16 cellular contexts compared by ENCODE assay signal in the genomic region with DNA sequence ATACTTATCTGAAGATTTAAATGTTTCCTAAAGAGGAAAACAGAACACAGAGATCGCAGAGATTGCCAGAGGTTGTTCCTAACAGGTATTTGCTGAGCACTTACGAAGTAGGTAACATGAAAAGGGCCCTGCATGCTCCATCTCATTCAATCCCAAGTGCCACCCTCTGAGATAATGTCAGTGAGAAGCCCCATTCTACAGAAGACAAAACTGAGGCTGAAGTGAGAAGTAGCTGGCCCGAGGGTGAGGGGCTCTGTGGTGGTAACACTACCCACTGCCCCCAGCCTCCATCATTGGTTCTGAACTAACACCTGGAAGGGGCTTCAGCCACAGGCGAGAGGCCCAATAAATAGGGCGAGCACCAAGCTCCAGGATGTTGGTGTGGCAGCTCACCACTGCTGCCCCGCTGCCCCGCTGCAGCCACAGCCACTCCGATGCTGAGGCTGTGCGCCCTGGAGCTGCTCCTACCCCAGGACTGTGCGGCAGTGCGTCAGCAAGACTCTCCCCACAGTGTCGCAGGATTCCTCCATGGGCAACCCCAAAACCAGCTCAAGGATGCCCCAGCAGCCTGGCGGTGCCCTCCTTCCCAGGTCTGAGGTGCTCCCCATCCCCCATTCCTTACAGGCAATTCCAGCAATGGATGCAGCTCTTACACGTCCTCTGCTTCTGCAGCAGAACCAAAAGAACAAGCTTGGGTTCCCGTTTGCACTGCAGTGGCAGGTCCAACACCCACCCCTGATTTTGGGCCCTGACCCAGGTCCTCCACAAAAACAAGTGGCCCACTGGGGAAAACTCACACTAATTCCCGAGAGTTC. TPM values are rescaled to one million over a fixed set of nuclear protein-coding genes. Genes with fewer than 3 reads are reported as not detected.
DNase-seq lines count a peak whose midpoint lies in the region; FAIRE-seq and TF ChIP-seq lines count a peak whose summit lies in the region.
"Had no signal": no experiment of that assay in that cellular context is flagged by ENCODE, and none has a peak within 500 bp of the region (broad histone marks: within the 10 kb centered on the region; RNA-seq: fewer than 3 reads in every experiment).

No MANE protein-coding gene starts in this region.

- intact Hi-C loops in spleen (cut with DNase I; ENCODE audit: low total_unique reads) = no loop called here

- in situ Hi-C loops in HAP-1 (cut with MboI; ENCODE audit: low sequenced_read_pairs) = no loop called here

- H3K27me3 ChIP-seq in H7 (ENCODE audit: control insufficient read depth, insufficient read depth, low read length) = no peaks in the 10 kb centered on the region
- no peaks in the 10 kb centered on the region for H3K27me3 ChIP-seq in neuronal stem cell (ENCODE audit: control insufficient read depth in 3 of 3, insufficient read depth in 3 of 3, low read depth in 1 of 3, low read length in 3 of 3)
- no peaks in the 10 kb centered on the region for H3K27me3 ChIP-seq in spleen (replicated peaks in 1 of 7)
- H3K27me3 ChIP-seq in HAP-1 (ENCODE audit: low read depth) = no peaks in the 10 kb centered on the region
- no peaks in the 10 kb centered on the region for H3K27me3 ChIP-seq in small intestine (ENCODE audit: control insufficient read depth in 2 of 2, insufficient read depth in 2 of 2, low read length in 2 of 2)
- H3K27me3 ChIP-seq: BLaER1 had no signal

- no peak overlapping the region for H2AFZ ChIP-seq in neuronal stem cell (ENCODE audit: low read length)
- H2AFZ ChIP-seq: GM23248 had no signal

- H3K4me3 ChIP-seq in H7 (ENCODE audit: insufficient read depth, low read depth, low read length) = no peak overlapping the region
- H3K4me3 ChIP-seq in neuronal stem cell (ENCODE audit: low read length in 2 of 2) = peak overlapping the region in 1 of 2 donors; percentile 59
- no peak overlapping the region for H3K4me3 ChIP-seq in spleen
- H3K4me3 ChIP-seq in HAP-1 = no peak overlapping the region
- H3K4me3 ChIP-seq in small intestine (ENCODE audit: low read depth in 1 of 2, low read length in 2 of 2) = no peak overlapping the region
- H3K4me3 ChIP-seq: BLaER1, GM23248 had no signal

- peak overlapping the region; percentile 4 for H3K23ac ChIP-seq in neuronal stem cell (ENCODE audit: low read depth, low read length, poor library complexity)

- H3K4me1 ChIP-seq in neuronal stem cell (ENCODE audit: control insufficient read depth in 2 of 2, insufficient read depth in 1 of 2, low read depth in 1 of 2, low read length in 2 of 2) = no peaks in the 10 kb centered on the region
- peaks cover 0 to 37% (median 15%) of the 10 kb centered on the region in 6 donors for H3K4me1 ChIP-seq in spleen
- no peaks in the 10 kb centered on the region for H3K4me1 ChIP-seq in HAP-1
- no peaks in the 10 kb centered on the region for H3K4me1 ChIP-seq in small intestine (ENCODE audit: control insufficient read depth in 2 of 2, insufficient read depth in 1 of 2, low read depth in 1 of 2, low read length in 1 of 2)

- H3K36me3 ChIP-seq in H7 (replicated peaks; ENCODE audit: control insufficient read depth, insufficient read depth, low read length) = peaks cover 49% of the 10 kb centered on the region
- peaks cover 60 to 98% of the 10 kb centered on the region in 2 donors for H3K36me3 ChIP-seq in neuronal stem cell (replicated peaks in 1 of 2; ENCODE audit: control insufficient read depth in 2 of 2, insufficient read depth in 2 of 2, low read length in 2 of 2)
- peaks cover 4 to 100% (median 100%) of the 10 kb centered on the region in 6 donors for H3K36me3 ChIP-seq in spleen
- peaks cover 88% of the 10 kb centered on the region for H3K36me3 ChIP-seq in HAP-1 (replicated peaks)
- peaks cover 24 to 58% of the 10 kb centered on the region in 2 donors for H3K36me3 ChIP-seq in small intestine (ENCODE audit: control insufficient read depth in 2 of 2, insufficient read depth in 2 of 2, low read length in 2 of 2)

- H4K91ac ChIP-seq in neuronal stem cell (ENCODE audit: low read depth, low read length, poor library complexity) = no peak overlapping the region

- H3K27ac Mint-ChIP-seq in chondrocyte (ENCODE audit: unreplicated experiment) = no peak overlapping the region
- H3K27ac Mint-ChIP-seq: CD8-positive, alpha-beta T cell had no signal

- no peak overlapping the region for H4K8ac ChIP-seq in neuronal stem cell (ENCODE audit: low read depth, low read length)

- no peak for FAIRE-seq in small intestine (lab: Jason Lieb, UNC)
- FAIRE-seq: G401.6, GM12891 had no signal

- TF ChIP-seq CTCF in chondrocyte (IDR thresholded peaks at IDR 0.05) = no peak
- TF ChIP-seq CTCF in spleen (IDR thresholded peaks at IDR 0.05 in 8 of 11, conservative IDR thresholded peaks at IDR 0.05 in 3 of 11) = no peak

- TF ChIP-seq POLR2A in spleen (IDR thresholded peaks at IDR 0.05) = no peak

- peaks cover 5% of the 10 kb centered on the region for H3K79me1 ChIP-seq in neuronal stem cell (ENCODE audit: low read depth, low read length)

- H2BK5ac ChIP-seq in neuronal stem cell (ENCODE audit: low read length) = no peak overlapping the region

- WGBS in neuronal stem cell (ENCODE audit: extremely low coverage in 2 of 2, insufficient read length in 2 of 2, insufficient replicate concordance in 1 of 2), 2 donors = no CpG with 5 or more reads among the region's 16 CpGs
- 93 to 96% (median 95%) methylated on average over 9 to 16 of the region's 16 CpGs for WGBS in spleen, 5 donors
- WGBS in small intestine, 3 donors = 95 to 96% (median 95%) methylated on average over 16 of the region's 16 CpGs

- no peak overlapping the region for H3K4me2 ChIP-seq in neuronal stem cell (ENCODE audit: insufficient read depth, low read length, poor library complexity, severe bottlenecking)

- no peak overlapping the region for H3K14ac ChIP-seq in neuronal stem cell (ENCODE audit: low read length)

- no peak overlapping the region for H2BK15ac ChIP-seq in neuronal stem cell (ENCODE audit: low read length)

- no peak overlapping the region for H3K18ac ChIP-seq in neuronal stem cell (ENCODE audit: low read length)

- H3K9ac ChIP-seq in neuronal stem cell (ENCODE audit: low read depth, low read length, poor library complexity) = no peak overlapping the region
- H3K9ac ChIP-seq: BLaER1, GM23248 had no signal

- H3K9me3 ChIP-seq in neuronal stem cell (replicated peaks in 1 of 2; ENCODE audit: control insufficient read depth in 2 of 2, insufficient read depth in 1 of 2, low read depth in 1 of 2, low read length in 2 of 2) (no peaks in the 10 kb centered on the region), spleen (no peaks in the 10 kb centered on the region), HAP-1 (no peaks in the 10 kb centered on the region), small intestine (ENCODE audit: control insufficient read depth, low read depth) (no peaks in the 10 kb centered on the region)
- H3K9me3 ChIP-seq: BLaER1 had no signal

- H2AK5ac ChIP-seq in neuronal stem cell (ENCODE audit: low read depth, low read length) = no peak overlapping the region

- H3K4me3 Mint-ChIP-seq in chondrocyte (ENCODE audit: unreplicated experiment) = no peak overlapping the region
- H3K4me3 Mint-ChIP-seq: CD8-positive, alpha-beta T cell had no signal

- no peak overlapping the region for H2BK12ac ChIP-seq in neuronal stem cell (ENCODE audit: low read length)

- H3K36me3 Mint-ChIP-seq in chondrocyte (ENCODE audit: low read depth) = peaks cover 57% of the 10 kb centered on the region

- H3K4ac ChIP-seq in neuronal stem cell (ENCODE audit: low read length) = no peak overlapping the region

- no peak overlapping the region for H2BK120ac ChIP-seq in neuronal stem cell (ENCODE audit: low read depth, low read length)

- H3K27me3 Mint-ChIP-seq in chondrocyte (ENCODE audit: low read depth) = no peaks in the 10 kb centered on the region

- no peaks in the 10 kb centered on the region for H3K9me3 Mint-ChIP-seq in chondrocyte (ENCODE audit: low read depth)
- H3K9me3 Mint-ChIP-seq: CD8-positive, alpha-beta T cell had no signal

- DNase-seq in H7 (peak; percentile 33), chondrocyte (ENCODE audit: low spot score) (peak; percentile 69), neuronal stem cell (ENCODE audit: low spot score) (no peak), spleen (peak; percentile 48), HAP-1 (ENCODE audit: low spot score in 2 of 2) (no peak), mucosa of gallbladder (ENCODE audit: low spot score) (no peak), small intestine (no peak)
- DNase-seq: 8988T; CD8-positive, alpha-beta T cell; COR-L47; DMS 273 treated with DMSO at 0.1 percent for 48 hours; DMS53; GM23248 had no signal

- H3K4me1 Mint-ChIP-seq in chondrocyte (ENCODE audit: low read depth) = peaks cover under 1% of the 10 kb centered on the region

- H3K27ac ChIP-seq in neuronal stem cell (replicated peaks; ENCODE audit: low read length) (no peak overlapping the region), spleen (no peak overlapping the region), small intestine (ENCODE audit: low read depth in 1 of 2, low read length in 1 of 2) (no peak overlapping the region)
- H3K27ac ChIP-seq: GM23248 had no signal

RNA-seq across cellular contexts. Expression of a gene that starts 10.3 kb away (rescaled TPM):
- 36.4 and 42.9 TPM in 2 replicates for total RNA-seq in H7 (2014; rRNA removed; shearing (Covaris generic))
- total RNA-seq in chondrocyte (59.0 to 73.1 TPM (median 71.2 TPM) in 3 replicates), spleen (10 to 100 TPM; 53.9 to 91.6 (median 81.5) TPM), mucosa of gallbladder (110 TPM)
- polyA plus RNA-seq in neuronal stem cell (2013, experiment 1 of 2) = 12.0 TPM
- polyA plus RNA-seq in neuronal stem cell (2013, experiment 2 of 2) = 12.6 TPM
- polyA plus RNA-seq in spleen (10 to 100 TPM in 1 of 3 donors, 1 to 10 TPM in 2; 9.1 to 34.1 (median 9.9) TPM), small intestine (10 to 100 TPM; 17.5 to 38.4 (median 37.3) TPM)

RNA-seq across cellular contexts. Expression of a gene that starts 20.5 kb away (rescaled TPM):
- total RNA-seq in H7 (2014; rRNA removed; shearing (Covaris generic)) = 0.17 TPM in 1 of 2 replicates, not detected in the other
- total RNA-seq in chondrocyte (0.55 to 0.68 TPM (median 0.64 TPM) in 3 replicates), spleen (1 to 10 TPM; 1.4 to 5.6 (median 3.7) TPM), mucosa of gallbladder (6.4 TPM)
- 0.38 TPM for polyA plus RNA-seq in neuronal stem cell (2013, experiment 1 of 2)
- polyA plus RNA-seq in neuronal stem cell (2013, experiment 2 of 2) = 0.35 TPM
- polyA plus RNA-seq in spleen (1 to 10 TPM; 2.2 to 3.9 (median 3.0) TPM), small intestine (1 to 10 TPM; 1.4 to 1.8 (median 1.5) TPM)

RNA-seq across cellular contexts. Expression of a gene that starts 54.4 kb away (rescaled TPM):
- 106 and 125 TPM in 2 replicates for total RNA-seq in H7 (2014; rRNA removed; shearing (Covaris generic))
- total RNA-seq in chondrocyte = 50.9 to 69.0 TPM (median 55.8 TPM) in 3 replicates
- 106 TPM for polyA plus RNA-seq in neuronal stem cell (2013, experiment 1 of 2)
- polyA plus RNA-seq in neuronal stem cell (2013, experiment 2 of 2) = 109 TPM
- 10 to 100 TPM; 36.5 to 58.9 (median 47.5) TPM for total RNA-seq in spleen
- polyA plus RNA-seq in spleen = 10 to 100 TPM; 29.9 to 39.1 (median 39.1) TPM
- 43.8 TPM for total RNA-seq in mucosa of gallbladder
- polyA plus RNA-seq in small intestine = 10 to 100 TPM; 42.9 to 58.9 (median 45.4) TPM

Comparison
In these comparisons a context has a peak if more than half of its experiments do, and no peak if none do; other contexts are left out.
1. DNase-seq: peak in H7 (single experiment), chondrocyte (single experiment) and spleen (single experiment); none in neuronal stem cell (single experiment), HAP-1 (0 of 2), mucosa of gallbladder (single experiment) and small intestine (single experiment).